ENCODE assay signal across 8 cellular contexts in genomic region chr21:37087188-37087587, GRCh38. TPM values are rescaled to one million over a fixed set of nuclear protein-coding genes. Genes with fewer than 3 reads are reported as not detected.
DNase-seq lines count a peak whose midpoint lies in the region; ATAC-seq, FAIRE-seq and TF ChIP-seq lines count a peak whose summit lies in the region.

No MANE protein-coding gene starts in this region.

- no peak overlapping the region for H3K4me3 Mint-ChIP-seq in activated CD4-positive, alpha-beta memory T cell treated with anti-CD3 and anti-CD28 coated beads, Interleukin-2, amount 10 ng/mL, durations not matched to agents 7 days and 5 days

- peaks cover 9 to 15% (median 11%) of the 10 kb centered on the region in 4 donors for H3K4me1 ChIP-seq in liver (ENCODE audit: control insufficient read depth in 4 of 4, insufficient read depth in 4 of 4, low read length in 3 of 4)

- no peak for ATAC-seq in HG03045 (IDR thresholded peaks at IDR 0.05; ENCODE audit: unreplicated experiment)

- H3K9ac ChIP-seq in liver (ENCODE audit: low read depth in 1 of 2, low read length in 2 of 2) = no peak overlapping the region

- DNase-seq in KBM-7 (peak; percentile 68), astrocyte of the cerebellum (ENCODE audit: low read depth) (peak; percentile 54), GM12892 (ENCODE audit: insufficient read length) (no peak), NCI-H2029 (lab: John Stamatoyannopoulos, UW) (no peak)
- DNase-seq in activated CD4-positive, alpha-beta memory T cell treated with anti-CD3 and anti-CD28 coated beads, Interleukin-2, amount 10 ng/mL, durations not matched to agents 7 days and 5 days = no peak

- H3K36me3 Mint-ChIP-seq in activated CD4-positive, alpha-beta memory T cell treated with anti-CD3 and anti-CD28 coated beads, Interleukin-2, amount 10 ng/mL, durations not matched to agents 7 days and 5 days (ENCODE audit: low read depth) = peaks cover 16% of the 10 kb centered on the region

- H3K4me3 ChIP-seq in astrocyte of the cerebellum (ENCODE audit: low read depth, low read length) (no peak overlapping the region), liver (ENCODE audit: low read depth in 1 of 3, low read length in 3 of 3) (no peak overlapping the region)

- H3K9me3 Mint-ChIP-seq in activated CD4-positive, alpha-beta memory T cell treated with anti-CD3 and anti-CD28 coated beads, Interleukin-2, amount 10 ng/mL, durations not matched to agents 7 days and 5 days = no peaks in the 10 kb centered on the region

- CTCF ChIA-PET in activated CD4-positive, alpha-beta memory T cell treated with anti-CD3 and anti-CD28 coated beads, Interleukin-2, amount 10 ng/mL, durations not matched to agents 7 days and 5 days (lab: Charles Lee) = interaction anchor here (1.1 kb wide), 1 partner anchor 17 kb away, joined by 3 read pairs; no protein-coding TSS in a partner anchor

- H3K9me3 ChIP-seq in liver (ENCODE audit: control insufficient read depth in 4 of 4, low read length in 3 of 4) = no peaks in the 10 kb centered on the region

- no peaks in the 10 kb centered on the region for H3K27me3 ChIP-seq in liver (ENCODE audit: control insufficient read depth in 4 of 4, insufficient read depth in 4 of 4, low read length in 3 of 4)

- H3K27ac ChIP-seq in C4-2B (no peak overlapping the region), liver (ENCODE audit: low read depth in 1 of 2, low read length in 2 of 2) (no peak overlapping the region)

- TF ChIP-seq CTCF in C4-2B (conservative IDR thresholded peaks at IDR 0.05) (peak; percentile 33), astrocyte of the cerebellum (IDR thresholded peaks at IDR 0.05; ENCODE audit: low read depth, low read length, missing control alignments) (peak; percentile 54), liver (IDR thresholded peaks at IDR 0.05; ENCODE audit: low read depth, low read length, missing input control) (peak; percentile 5)

- H3K4me1 Mint-ChIP-seq in activated CD4-positive, alpha-beta memory T cell treated with anti-CD3 and anti-CD28 coated beads, Interleukin-2, amount 10 ng/mL, durations not matched to agents 7 days and 5 days = peaks cover 5% of the 10 kb centered on the region

- no peak overlapping the region for H3K27ac Mint-ChIP-seq in activated CD4-positive, alpha-beta memory T cell treated with anti-CD3 and anti-CD28 coated beads, Interleukin-2, amount 10 ng/mL, durations not matched to agents 7 days and 5 days

- no peak for FAIRE-seq in GM12892 (lab: Jason Lieb, UNC)

- WGBS in liver = 71% methylated on average over 5 of the region's 5 CpGs

- H3K36me3 ChIP-seq in liver (ENCODE audit: control insufficient read depth in 4 of 4, insufficient read depth in 3 of 4, low read depth in 1 of 4, low read length in 3 of 4) = peaks cover 0 to 4% (median 1%) of the 10 kb centered on the region in 4 donors

- in situ Hi-C loops in KBM-7 (cut with MboI; ENCODE audit: low pct_unique_long_range_greater_than_20kb, low sequenced_read_pairs) = no loop called here
- in situ Hi-C loops in astrocyte of the cerebellum (cut with HindIII; ENCODE audit: low sequenced_read_pairs) = no loop called here

- no peaks in the 10 kb centered on the region for H3K27me3 Mint-ChIP-seq in activated CD4-positive, alpha-beta memory T cell treated with anti-CD3 and anti-CD28 coated beads, Interleukin-2, amount 10 ng/mL, durations not matched to agents 7 days and 5 days

- POLR2A ChIA-PET in activated CD4-positive, alpha-beta memory T cell treated with anti-CD3 and anti-CD28 coated beads, Interleukin-2, amount 10 ng/mL, durations not matched to agents 7 days and 5 days (lab: Charles Lee) = no interaction called here

- TF ChIP-seq POLR2A in GM12892 (IDR thresholded peaks at IDR 0.05; ENCODE audit: low read depth, low read length) = no peak

- peak; percentile 62 to 72 for TF ChIP-seq RAD21 in liver (IDR thresholded peaks at IDR 0.05)

TF ChIP-seq in liver, 16 proteins besides CTCF, POLR2A, EP300 and RAD21:
- TF ChIP-seq JUND (IDR thresholded peaks at IDR 0.05) (no peak), FOXA1 (IDR thresholded peaks at IDR 0.05) (no peak), ATF3 (IDR thresholded peaks at IDR 0.05) (no peak), NR2F2 (IDR thresholded peaks at IDR 0.05) (no peak), EGR1 (IDR thresholded peaks at IDR 0.05; ENCODE audit: low read depth in 2 of 2) (no peak), REST (IDR thresholded peaks at IDR 0.05) (no peak), RXRA (IDR thresholded peaks at IDR 0.05) (no peak), GABPA (IDR thresholded peaks at IDR 0.05 in 1 of 2, conservative IDR thresholded peaks at IDR 0.05 in 1 of 2) (no peak), HNF4A (conservative IDR thresholded peaks at IDR 0.05) (no peak), YY1 (IDR thresholded peaks at IDR 0.05) (no peak), FOXA2 (IDR thresholded peaks at IDR 0.05) (no peak), ZBTB33 (IDR thresholded peaks at IDR 0.05) (no peak), MAX (IDR thresholded peaks at IDR 0.05) (no peak), SP1 (IDR thresholded peaks at IDR 0.05) (no peak), HNF4G (IDR thresholded peaks at IDR 0.05) (no peak), TAF1 (conservative IDR thresholded peaks at IDR 0.05) (no peak)

RNA-seq across cellular contexts. Expression of gene TTC3, which starts 14.1 kb away (rescaled TPM):
- 10 to 100 TPM; 69.8 to 96.1 TPM for total RNA-seq in liver
- 10 to 100 TPM; 27.2 to 44.6 TPM for polyA plus RNA-seq in liver
- total RNA-seq in activated CD4-positive, alpha-beta memory T cell treated with anti-CD3 and anti-CD28 coated beads, Interleukin-2, amount 10 ng/mL, durations not matched to agents 7 days and 5 days = 10 to 100 TPM; 43.9 to 44.5 TPM
- 61.4 TPM for polyA plus RNA-seq in GM12892 (2012; ENCODE audit: missing spikeins)

RNA-seq across cellular contexts. Expression of gene PIGP, which starts 14.3 kb away (rescaled TPM):
- total RNA-seq in liver = 1 to 10 TPM; 3.8 to 6.3 TPM
- 10 to 100 TPM; 17.1 to 26.2 TPM for polyA plus RNA-seq in liver
- 10 to 100 TPM; 17.2 TPM for total RNA-seq in activated CD4-positive, alpha-beta memory T cell treated with anti-CD3 and anti-CD28 coated beads, Interleukin-2, amount 10 ng/mL, durations not matched to agents 7 days and 5 days
- 26.0 TPM for polyA plus RNA-seq in GM12892 (2012; ENCODE audit: missing spikeins)

Comparison
In these comparisons a context has a peak if more than half of its experiments do, and no peak if none do; other contexts are left out.
1. DNase-seq: peak in KBM-7 (single experiment) and astrocyte of the cerebellum (single experiment); none in activated CD4-positive, alpha-beta memory T cell treated with anti-CD3 and anti-CD28 coated beads, Interleukin-2, amount 10 ng/mL, durations not matched to agents 7 days and 5 days (single experiment), GM12892 (single experiment) and NCI-H2029 (single experiment).
2. Peak in every context shown above with its lines, with median percentiles within 50 percentile points of each other: CTCF ChIP-seq.